ENCODE assay signal across 24 cellular contexts in genomic region chr19:6694147-6694815, GRCh38. TPM values are rescaled to one million over a fixed set of nuclear protein-coding genes. Genes with fewer than 3 reads are reported as not detected.
DNase-seq lines count a peak whose midpoint lies in the region; ATAC-seq and TF ChIP-seq lines count a peak whose summit lies in the region.
"Had no signal": no experiment of that assay in that cellular context is flagged by ENCODE, and none has a peak within 500 bp of the region (broad histone marks: within the 10 kb centered on the region; RNA-seq: fewer than 3 reads in every experiment).

No MANE protein-coding gene starts in this region.

- CTCF ChIA-PET in activated CD8-positive, alpha-beta memory T cell treated with anti-CD3 and anti-CD28 coated beads, Interleukin-2, amount 10 ng/mL, durations not matched to agents 7 days and 5 days (lab: Charles Lee) = no interaction called here
- CTCF ChIA-PET in HCT116 (lab: Charles Lee) = no interaction called here

- TF ChIP-seq POLR2A in HCT116 (IDR thresholded peaks at IDR 0.05; ENCODE audit: borderline replicate concordance, extremely low read depth, insufficient read depth, insufficient read length) = no peak

- peaks cover 11% of the 10 kb centered on the region for H3K4me1 Mint-ChIP-seq in activated CD8-positive, alpha-beta memory T cell treated with anti-CD3 and anti-CD28 coated beads, Interleukin-2, amount 10 ng/mL, durations not matched to agents 7 days and 5 days
- H3K4me1 Mint-ChIP-seq: neural progenitor cell had no signal

- H3K9me3 ChIP-seq in HCT116 (ENCODE audit: control insufficient read depth in 1 of 2, insufficient read depth in 1 of 2, low read depth in 1 of 2, low read length in 2 of 2) = no peaks in the 10 kb centered on the region
- H3K9me3 ChIP-seq: adrenal gland, colonic mucosa, prostate gland had no signal

- peaks cover 2% of the 10 kb centered on the region for H3K9me3 Mint-ChIP-seq in activated CD8-positive, alpha-beta memory T cell treated with anti-CD3 and anti-CD28 coated beads, Interleukin-2, amount 10 ng/mL, durations not matched to agents 7 days and 5 days (ENCODE audit: low read depth)
- H3K9me3 Mint-ChIP-seq: effector memory CD8-positive, alpha-beta T cell; IgD-negative memory B cell; stimulated activated naive B cell treated with anti-CD40 and anti-IgM and Interleukin-4, amounts not matched to agents 10 μg/mL and 1 μg/mL and 100 μg/mL, for 72 hours had no signal

- H3K27me3 ChIP-seq in HCT116 (ENCODE audit: insufficient read depth, low read length) = no peaks in the 10 kb centered on the region
- H3K27me3 ChIP-seq: adrenal gland, colonic mucosa, hepatocyte, neural progenitor cell had no signal

- no peaks in the 10 kb centered on the region for H3K9me2 ChIP-seq in HCT116 (ENCODE audit: insufficient read depth)

- H3K4me3 Mint-ChIP-seq in activated CD8-positive, alpha-beta memory T cell treated with anti-CD3 and anti-CD28 coated beads, Interleukin-2, amount 10 ng/mL, durations not matched to agents 7 days and 5 days = no peak overlapping the region
- H3K4me3 Mint-ChIP-seq: effector memory CD8-positive, alpha-beta T cell; IgD-negative memory B cell; neural progenitor cell; stimulated activated naive B cell treated with anti-CD40 and anti-IgM and Interleukin-4, amounts not matched to agents 10 μg/mL and 1 μg/mL and 100 μg/mL, for 72 hours had no signal

- intact Hi-C loops in HCT116 (cut with micrococcal nuclease) = no loop called here

- H3K27ac ChIP-seq in HCT116 (ENCODE audit: low read depth, low read length) = no peak overlapping the region
- H3K27ac ChIP-seq: adrenal gland, colonic mucosa, hepatocyte, neural progenitor cell, prostate gland, RWPE1 had no signal

- H3K4me1 ChIP-seq in HCT116 (ENCODE audit: control insufficient read depth in 1 of 2, insufficient read depth in 2 of 2, low read length in 2 of 2) = peaks cover 5 to 14% of the 10 kb centered on the region in 2 experiments
- H3K4me1 ChIP-seq: adrenal gland, colonic mucosa, neural progenitor cell, prostate gland had no signal

- H3K27me3 Mint-ChIP-seq in activated CD8-positive, alpha-beta memory T cell treated with anti-CD3 and anti-CD28 coated beads, Interleukin-2, amount 10 ng/mL, durations not matched to agents 7 days and 5 days = no peaks in the 10 kb centered on the region
- H3K27me3 Mint-ChIP-seq: effector memory CD8-positive, alpha-beta T cell had no signal

- no peak overlapping the region for H3K27ac Mint-ChIP-seq in activated CD8-positive, alpha-beta memory T cell treated with anti-CD3 and anti-CD28 coated beads, Interleukin-2, amount 10 ng/mL, durations not matched to agents 7 days and 5 days
- H3K27ac Mint-ChIP-seq: effector memory CD8-positive, alpha-beta T cell; IgD-negative memory B cell; neural progenitor cell; stimulated activated naive B cell treated with anti-CD40 and anti-IgM and Interleukin-4, amounts not matched to agents 10 μg/mL and 1 μg/mL and 100 μg/mL, for 72 hours had no signal

- H3K36me3 Mint-ChIP-seq in activated CD8-positive, alpha-beta memory T cell treated with anti-CD3 and anti-CD28 coated beads, Interleukin-2, amount 10 ng/mL, durations not matched to agents 7 days and 5 days = peaks cover 2% of the 10 kb centered on the region
- H3K36me3 Mint-ChIP-seq: neural progenitor cell; stimulated activated naive B cell treated with anti-CD40 and anti-IgM and Interleukin-4, amounts not matched to agents 10 μg/mL and 1 μg/mL and 100 μg/mL, for 72 hours had no signal

- no peak overlapping the region for H3K4me3 ChIP-seq in HCT116 (replicated peaks in 1 of 2; ENCODE audit: low read depth in 1 of 2, low read length in 2 of 2)
- H3K4me3 ChIP-seq: adrenal gland, colonic mucosa, hepatocyte, neural progenitor cell, prostate gland had no signal

- H3K36me3 ChIP-seq in HCT116 (ENCODE audit: control insufficient read depth in 1 of 2, insufficient read depth in 2 of 2, low read length in 2 of 2) = no peaks in the 10 kb centered on the region
- H3K36me3 ChIP-seq: colonic mucosa, neural progenitor cell, prostate gland had no signal

- H4K20me1 ChIP-seq in HCT116 (ENCODE audit: insufficient read depth) = no peaks in the 10 kb centered on the region

- H3K79me2 ChIP-seq in HCT116 (ENCODE audit: insufficient read depth, low read length) = no peaks in the 10 kb centered on the region
- H3K79me2 ChIP-seq: hepatocyte had no signal

- no peak overlapping the region for H2AFZ ChIP-seq in HCT116 (ENCODE audit: low read depth, low read length, poor library complexity, severe bottlenecking)
- H2AFZ ChIP-seq: hepatocyte, neural progenitor cell had no signal

- H3K9ac ChIP-seq in HCT116 (ENCODE audit: low read length) = no peak overlapping the region
- H3K9ac ChIP-seq: neural progenitor cell had no signal

- RAD21 ChIA-PET in HCT116 (lab: Charles Lee; ENCODE audit: low non-redundant PET in 1 of 2, low total read pairs in 2 of 2, uncharacterized antibody in 2 of 2, unreplicated experiment in 2 of 2) = no interaction called here

- H3K4me2 ChIP-seq in HCT116 (ENCODE audit: low read length) = no peak overlapping the region
- H3K4me2 ChIP-seq: hepatocyte, neural progenitor cell had no signal

- DNase-seq in activated CD8-positive, alpha-beta memory T cell treated with anti-CD3 and anti-CD28 coated beads, Interleukin-2, amount 10 ng/mL, durations not matched to agents 7 days and 5 days = no peak
- DNase-seq in activated CD8-positive, alpha-beta memory T cell treated with anti-CD3 and anti-CD28 coated beads for 24 hours = no peak
- DNase-seq in HCT116 (ENCODE audit: low read depth, low spot score) (peak; percentile 38), amniotic epithelial cell (ENCODE audit: low read depth) (peak; percentile 43), DMS 273 treated with DMSO at 0.1 percent for 48 hours (lab: John Stamatoyannopoulos, UW) (no peak)
- peak; percentile 59 for DNase-seq in stimulated activated CD8-positive, alpha-beta memory T cell treated with anti-CD3 and anti-CD28 coated beads, Interleukin-4, amount 100 ng/mL, for 48 hours
- no peak for DNase-seq in activated effector memory CD4-positive, alpha-beta T cell treated with Interleukin-2 at 50 U/mL for 16 hours
- DNase-seq: activated effector memory CD4-positive, alpha-beta T cell treated with anti-CD3 and anti-CD28 coated beads, Interleukin-2, amount 50 U/mL, for 16 hours; colonic mucosa; effector memory CD8-positive, alpha-beta T cell; foreskin melanocyte; GOT3; NCI-H2171; NCI-H524; stimulated activated naive B cell treated with anti-CD40 and anti-IgM and Interleukin-4, amounts not matched to agents 10 μg/mL and 1 μg/mL and 100 μg/mL, for 72 hours; T1000 had no signal

- no peak for TF ChIP-seq CTCF in HCT116 (IDR thresholded peaks at IDR 0.05 in 2 of 3, conservative IDR thresholded peaks at IDR 0.05 in 1 of 3; ENCODE audit: borderline replicate concordance in 1 of 3, insufficient read depth in 1 of 3, low read depth in 2 of 3, low read length in 2 of 3)

- no peak for TF ChIP-seq RAD21 in HCT116 (IDR thresholded peaks at IDR 0.05; ENCODE audit: low read depth)

- POLR2A ChIA-PET in HCT116 (lab: Charles Lee) = no interaction called here

- ATAC-seq in activated CD8-positive, alpha-beta memory T cell treated with anti-CD3 and anti-CD28 coated beads, Interleukin-2, amount 10 ng/mL, durations not matched to agents 7 days and 5 days = peak; percentile 42
- ATAC-seq in HCT116 (peak; percentile 78), GM21825 (IDR thresholded peaks at IDR 0.05; ENCODE audit: unreplicated experiment) (no peak)
- ATAC-seq: effector memory CD8-positive, alpha-beta T cell; esophagus mucosa had no signal

- BruUV-seq in HCT116 (replicated peaks; lab: Mats Ljungman, UMichigan) = no TSS peak

TF ChIP-seq in HCT116, 20 proteins besides CTCF, POLR2A, EP300 and RAD21 (continues in another document):
- TF ChIP-seq SIN3A (IDR thresholded peaks at IDR 0.05; ENCODE audit: low read depth) = no peak
- no peak for TF ChIP-seq YY1 (IDR thresholded peaks at IDR 0.05; ENCODE audit: extremely low read depth, insufficient replicate concordance, low read depth, low read length)
- no peak for TF ChIP-seq POLR2AphosphoS5 (IDR thresholded peaks at IDR 0.05; ENCODE audit: low read depth, low read length)
- no peak for TF ChIP-seq CEBPB (IDR thresholded peaks at IDR 0.05; ENCODE audit: low read depth)

RNA-seq across cellular contexts. Expression of gene TNFSF14, which starts 24.3 kb away (rescaled TPM):
- 10 to 100 TPM; 31.1 to 55.9 TPM for total RNA-seq in activated CD8-positive, alpha-beta memory T cell treated with anti-CD3 and anti-CD28 coated beads, Interleukin-2, amount 10 ng/mL, durations not matched to agents 7 days and 5 days
- total RNA-seq in HCT116 (2021; ENCODE audit: unreplicated experiment) = 0.22 TPM
- 0.03 TPM in 1 of 2 replicates, not detected in the other for polyA plus RNA-seq in HCT116 (2012)

RNA-seq across cellular contexts. Expression of gene C3, which starts 26.2 kb away (rescaled TPM):
- total RNA-seq in activated CD8-positive, alpha-beta memory T cell treated with anti-CD3 and anti-CD28 coated beads, Interleukin-2, amount 10 ng/mL, durations not matched to agents 7 days and 5 days = 1 to 10 TPM in 1 of 2 experiments, under 1 TPM in 1; 0.67 to 1.0 TPM
- 7.0 TPM for total RNA-seq in HCT116 (2021; ENCODE audit: unreplicated experiment)
- 1.6 and 2.1 TPM in 2 replicates for polyA plus RNA-seq in HCT116 (2012)
- polyA plus RNA-seq: IgD-negative memory B cell had no signal

RNA-seq across cellular contexts. Expression of gene GPR108, which starts 43.1 kb away (rescaled TPM):
- total RNA-seq in activated CD8-positive, alpha-beta memory T cell treated with anti-CD3 and anti-CD28 coated beads, Interleukin-2, amount 10 ng/mL, durations not matched to agents 7 days and 5 days = 100 to 1,000 TPM in 1 of 2 experiments, 10 to 100 TPM in 1; 77.2 to 100 TPM
- 75.0 TPM for total RNA-seq in HCT116 (2021; ENCODE audit: unreplicated experiment)
- 89.6 and 104 TPM in 2 replicates for polyA plus RNA-seq in HCT116 (2012)

RNA-seq across cellular contexts. Expression of gene TRIP10, which starts 45.2 kb away (rescaled TPM):
- total RNA-seq in activated CD8-positive, alpha-beta memory T cell treated with anti-CD3 and anti-CD28 coated beads, Interleukin-2, amount 10 ng/mL, durations not matched to agents 7 days and 5 days = 10 to 100 TPM; 13.7 to 22.2 TPM
- 111 TPM for total RNA-seq in HCT116 (2021; ENCODE audit: unreplicated experiment)
- polyA plus RNA-seq in HCT116 (2012) = 109 and 120 TPM in 2 replicates

Comparison
In these comparisons a context has a peak if more than half of its experiments do, and no peak if none do; other contexts are left out.
1. DNase-seq: peak in HCT116 (single experiment), amniotic epithelial cell (single experiment) and stimulated activated CD8-positive, alpha-beta memory T cell treated with anti-CD3 and anti-CD28 coated beads, Interleukin-4, amount 100 ng/mL, for 48 hours (single experiment); none in activated CD8-positive, alpha-beta memory T cell treated with anti-CD3 and anti-CD28 coated beads, Interleukin-2, amount 10 ng/mL, durations not matched to agents 7 days and 5 days (single experiment), activated CD8-positive, alpha-beta memory T cell treated with anti-CD3 and anti-CD28 coated beads for 24 hours (single experiment), DMS 273 treated with DMSO at 0.1 percent for 48 hours (single experiment) and activated effector memory CD4-positive, alpha-beta T cell treated with Interleukin-2 at 50 U/mL for 16 hours (single experiment).
2. RNA of gene TNFSF14, which starts 24.3 kb away (total RNA-seq): 31.1 to 55.9 TPM in activated CD8-positive, alpha-beta memory T cell treated with anti-CD3 and anti-CD28 coated beads, Interleukin-2, amount 10 ng/mL, durations not matched to agents 7 days and 5 days; 0.22 TPM in HCT116 (single experiment); every median in the first group is over 10 times any median in the second.